ENCODE assay signal across 21 cellular contexts in the genomic region with DNA sequence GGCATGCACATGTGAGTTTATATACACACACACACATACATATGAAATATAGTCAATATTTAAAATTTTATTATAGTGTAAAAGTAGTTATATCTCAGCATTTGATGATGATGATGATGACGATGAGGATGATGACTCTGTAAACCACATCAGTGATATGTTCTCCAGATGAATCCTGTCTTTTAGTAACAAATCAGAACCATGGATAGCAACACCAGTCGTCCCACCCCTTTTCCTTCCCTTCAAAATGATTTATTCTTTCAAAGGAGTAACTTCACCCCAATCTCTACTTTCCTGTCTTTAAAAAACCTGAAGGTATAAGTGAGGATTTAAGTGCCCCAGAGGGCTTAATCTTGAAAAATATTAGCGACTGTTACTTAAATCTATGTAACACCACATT.
DNase-seq lines count a peak whose midpoint lies in the region; ATAC-seq and TF ChIP-seq lines count a peak whose summit lies in the region.
"Had no signal": no experiment of that assay in that cellular context is flagged by ENCODE, and none has a peak within 500 bp of the region (broad histone marks: within the 10 kb centered on the region; RNA-seq: fewer than 3 reads in every experiment).

No MANE protein-coding gene starts in this region.

- H3K79me2 ChIP-seq in SK-N-SH (ENCODE audit: insufficient read depth): no peaks in the 10 kb centered on the region; the same call in 1 of the 2 replicates
- H3K79me2 ChIP-seq: parathyroid adenoma had no signal

- 53% methylated on average over 3 of the region's 3 CpGs for WGBS in SK-N-SH (ENCODE audit: low lambda C conversion rate)

- H3F3A ChIP-seq in SK-N-SH (replicated peaks; ENCODE audit: insufficient read depth): no peaks in the 10 kb centered on the region

- no peak overlapping the region for H3K9ac ChIP-seq in SK-N-SH
- H3K9ac ChIP-seq: parathyroid adenoma had no signal

- ATAC-seq in SK-N-SH treated with all-trans-retinoic acid at 6 μM for 48 hours (no peak), GM19452 (IDR thresholded peaks at IDR 0.05; ENCODE audit: unreplicated experiment) (no peak), GM21786 (IDR thresholded peaks at IDR 0.05; ENCODE audit: unreplicated experiment) (no peak)
- ATAC-seq: activated T-cell treated with anti-CD3 and anti-CD28 coated beads, Interleukin-2, amount 50 U/mL, for 72 hours had no signal

- no peak overlapping the region for H3K4me3 ChIP-seq in SK-N-SH (ENCODE audit: low read depth in 2 of 2, low read length in 1 of 2)
- H3K4me3 ChIP-seq in choroid plexus epithelial cell (ENCODE audit: low read depth, low read length): no peak overlapping the region

- H3K4me1 ChIP-seq in SK-N-SH (ENCODE audit: control insufficient read depth in 1 of 2, insufficient read depth in 2 of 2, low read depth in 1 of 2, low read length in 1 of 2): peaks cover 0 to 6% of the 10 kb centered on the region in 2 experiments; a peak in 2 of 4 replicates
- H3K4me1 ChIP-seq: parathyroid adenoma had no signal

- no peaks in the 10 kb centered on the region for H3K36me3 ChIP-seq in SK-N-SH (replicated peaks in 1 of 2; ENCODE audit: control insufficient read depth in 1 of 2, insufficient read depth in 2 of 2, low read length in 1 of 2)

- no peak overlapping the region for H2AFZ ChIP-seq in SK-N-SH (ENCODE audit: low read depth)
- H2AFZ ChIP-seq: parathyroid adenoma had no signal

- CTCF ChIA-PET in SK-N-SH (lab: Yijun Ruan, JAX): no interaction called here

- H3K4me2 ChIP-seq in SK-N-SH: no peak overlapping the region

- TF ChIP-seq CTCF in SK-N-SH (IDR thresholded peaks at IDR 0.05): no peak
- no peak for TF ChIP-seq CTCF in choroid plexus epithelial cell (conservative IDR thresholded peaks at IDR 0.05; ENCODE audit: low read depth, low read length)

- no peak for TF ChIP-seq EP300 in SK-N-SH (IDR thresholded peaks at IDR 0.05; ENCODE audit: borderline replicate concordance in 1 of 2, low read depth in 1 of 2, low read length in 1 of 2)

- no peaks in the 10 kb centered on the region for H4K20me1 ChIP-seq in SK-N-SH (ENCODE audit: insufficient read depth)

- DNase-seq in SK-N-SH (no peak), M059J (ENCODE audit: low read depth) (peak; percentile 3), choroid plexus epithelial cell (ENCODE audit: low read depth) (peak; percentile 15), renal cortical epithelial cell (ENCODE audit: low read depth) (peak; percentile 15), HPDE6-E6E7 (ENCODE audit: extremely low spot score) (no peak)
- DNase-seq: 8988T; activated B cell treated with CpG ODN at 0.5 μM for 24 hours; activated naive CD4-positive, alpha-beta T cell treated with anti-CD3 and anti-CD28 coated beads, Interleukin-2, amount 50 U/mL, for 16 hours; activated T-cell treated with anti-CD3 and anti-CD28 coated beads, Interleukin-2, amount 50 U/mL, for 72 hours; C1 segment of cervical spinal cord; H9; naive B cell; NCI-H1105 treated with DMSO at 0.1 percent for 48 hours; NCI-H2107; NCI-H526; Right ventricle myocardium superior; trophoblast cell had no signal

- TF ChIP-seq RAD21 in SK-N-SH (IDR thresholded peaks at IDR 0.05; ENCODE audit: low read length): no peak

- no peaks in the 10 kb centered on the region for H3K9me2 ChIP-seq in SK-N-SH

- POLR2A ChIA-PET in SK-N-SH (lab: Yijun Ruan, JAX): no interaction called here

- H3K9me3 ChIP-seq in SK-N-SH: no peaks in the 10 kb centered on the region

- H3K27ac ChIP-seq in SK-N-SH (ENCODE audit: low read depth in 2 of 2, low read length in 1 of 2): no peak overlapping the region
- H3K27ac ChIP-seq: parathyroid adenoma had no signal

- no peaks in the 10 kb centered on the region for H3K27me3 ChIP-seq in SK-N-SH (ENCODE audit: insufficient read depth)

TF ChIP-seq in SK-N-SH, 30 proteins besides CTCF, POLR2A, EP300 and RAD21:
- TF ChIP-seq, protein P1, sequence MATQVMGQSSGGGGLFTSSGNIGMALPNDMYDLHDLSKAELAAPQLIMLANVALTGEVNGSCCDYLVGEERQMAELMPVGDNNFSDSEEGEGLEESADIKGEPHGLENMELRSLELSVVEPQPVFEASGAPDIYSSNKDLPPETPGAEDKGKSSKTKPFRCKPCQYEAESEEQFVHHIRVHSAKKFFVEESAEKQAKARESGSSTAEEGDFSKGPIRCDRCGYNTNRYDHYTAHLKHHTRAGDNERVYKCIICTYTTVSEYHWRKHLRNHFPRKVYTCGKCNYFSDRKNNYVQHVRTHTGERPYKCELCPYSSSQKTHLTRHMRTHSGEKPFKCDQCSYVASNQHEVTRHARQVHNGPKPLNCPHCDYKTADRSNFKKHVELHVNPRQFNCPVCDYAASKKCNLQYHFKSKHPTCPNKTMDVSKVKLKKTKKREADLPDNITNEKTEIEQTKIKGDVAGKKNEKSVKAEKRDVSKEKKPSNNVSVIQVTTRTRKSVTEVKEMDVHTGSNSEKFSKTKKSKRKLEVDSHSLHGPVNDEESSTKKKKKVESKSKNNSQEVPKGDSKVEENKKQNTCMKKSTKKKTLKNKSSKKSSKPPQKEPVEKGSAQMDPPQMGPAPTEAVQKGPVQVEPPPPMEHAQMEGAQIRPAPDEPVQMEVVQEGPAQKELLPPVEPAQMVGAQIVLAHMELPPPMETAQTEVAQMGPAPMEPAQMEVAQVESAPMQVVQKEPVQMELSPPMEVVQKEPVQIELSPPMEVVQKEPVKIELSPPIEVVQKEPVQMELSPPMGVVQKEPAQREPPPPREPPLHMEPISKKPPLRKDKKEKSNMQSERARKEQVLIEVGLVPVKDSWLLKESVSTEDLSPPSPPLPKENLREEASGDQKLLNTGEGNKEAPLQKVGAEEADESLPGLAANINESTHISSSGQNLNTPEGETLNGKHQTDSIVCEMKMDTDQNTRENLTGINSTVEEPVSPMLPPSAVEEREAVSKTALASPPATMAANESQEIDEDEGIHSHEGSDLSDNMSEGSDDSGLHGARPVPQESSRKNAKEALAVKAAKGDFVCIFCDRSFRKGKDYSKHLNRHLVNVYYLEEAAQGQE (IDR thresholded peaks at IDR 0.05; ENCODE audit: low read depth, low read length): peak; percentile 91
- TF ChIP-seq, protein P2, sequence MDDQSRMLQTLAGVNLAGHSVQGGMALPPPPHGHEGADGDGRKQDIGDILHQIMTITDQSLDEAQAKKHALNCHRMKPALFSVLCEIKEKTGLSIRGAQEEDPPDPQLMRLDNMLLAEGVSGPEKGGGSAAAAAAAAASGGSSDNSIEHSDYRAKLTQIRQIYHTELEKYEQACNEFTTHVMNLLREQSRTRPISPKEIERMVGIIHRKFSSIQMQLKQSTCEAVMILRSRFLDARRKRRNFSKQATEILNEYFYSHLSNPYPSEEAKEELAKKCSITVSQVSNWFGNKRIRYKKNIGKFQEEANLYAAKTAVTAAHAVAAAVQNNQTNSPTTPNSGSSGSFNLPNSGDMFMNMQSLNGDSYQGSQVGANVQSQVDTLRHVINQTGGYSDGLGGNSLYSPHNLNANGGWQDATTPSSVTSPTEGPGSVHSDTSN (IDR thresholded peaks at IDR 0.05): no peak
TF ChIP-seq in SK-N-SH: peak in this region for 1.

TF ChIP-seq in SK-N-SH treated with all-trans-retinoic acid at 6 μM for 48 hours, 23 proteins besides CTCF, POLR2A, EP300 and RAD21 (continues in another document):
- TF ChIP-seq GLIS3 (CRISPR knock-in tag; IDR thresholded peaks at IDR 0.05): no peak
- TF ChIP-seq, protein P3, sequence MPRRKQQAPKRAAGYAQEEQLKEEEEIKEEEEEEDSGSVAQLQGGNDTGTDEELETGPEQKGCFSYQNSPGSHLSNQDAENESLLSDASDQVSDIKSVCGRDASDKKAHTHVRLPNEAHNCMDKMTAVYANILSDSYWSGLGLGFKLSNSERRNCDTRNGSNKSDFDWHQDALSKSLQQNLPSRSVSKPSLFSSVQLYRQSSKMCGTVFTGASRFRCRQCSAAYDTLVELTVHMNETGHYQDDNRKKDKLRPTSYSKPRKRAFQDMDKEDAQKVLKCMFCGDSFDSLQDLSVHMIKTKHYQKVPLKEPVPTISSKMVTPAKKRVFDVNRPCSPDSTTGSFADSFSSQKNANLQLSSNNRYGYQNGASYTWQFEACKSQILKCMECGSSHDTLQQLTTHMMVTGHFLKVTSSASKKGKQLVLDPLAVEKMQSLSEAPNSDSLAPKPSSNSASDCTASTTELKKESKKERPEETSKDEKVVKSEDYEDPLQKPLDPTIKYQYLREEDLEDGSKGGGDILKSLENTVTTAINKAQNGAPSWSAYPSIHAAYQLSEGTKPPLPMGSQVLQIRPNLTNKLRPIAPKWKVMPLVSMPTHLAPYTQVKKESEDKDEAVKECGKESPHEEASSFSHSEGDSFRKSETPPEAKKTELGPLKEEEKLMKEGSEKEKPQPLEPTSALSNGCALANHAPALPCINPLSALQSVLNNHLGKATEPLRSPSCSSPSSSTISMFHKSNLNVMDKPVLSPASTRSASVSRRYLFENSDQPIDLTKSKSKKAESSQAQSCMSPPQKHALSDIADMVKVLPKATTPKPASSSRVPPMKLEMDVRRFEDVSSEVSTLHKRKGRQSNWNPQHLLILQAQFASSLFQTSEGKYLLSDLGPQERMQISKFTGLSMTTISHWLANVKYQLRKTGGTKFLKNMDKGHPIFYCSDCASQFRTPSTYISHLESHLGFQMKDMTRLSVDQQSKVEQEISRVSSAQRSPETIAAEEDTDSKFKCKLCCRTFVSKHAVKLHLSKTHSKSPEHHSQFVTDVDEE (CRISPR knock-in tag; IDR thresholded peaks at IDR 0.05): no peak
- no peak for TF ChIP-seq RARB (CRISPR knock-in tag; IDR thresholded peaks at IDR 0.05)
- no peak for TF ChIP-seq SNAI2 (CRISPR knock-in tag; IDR thresholded peaks at IDR 0.05)
- no peak for TF ChIP-seq OSR1 (CRISPR knock-in tag; IDR thresholded peaks at IDR 0.05)
- no peak for TF ChIP-seq TOX (CRISPR knock-in tag; IDR thresholded peaks at IDR 0.05; ENCODE audit: borderline replicate concordance)
- TF ChIP-seq BACH2 (CRISPR knock-in tag; IDR thresholded peaks at IDR 0.05; ENCODE audit: borderline replicate concordance): no peak
- no peak for TF ChIP-seq ZNF8 (CRISPR knock-in tag; IDR thresholded peaks at IDR 0.05)
- no peak for TF ChIP-seq PPARA (CRISPR knock-in tag; IDR thresholded peaks at IDR 0.05; ENCODE audit: borderline replicate concordance)
- no peak for TF ChIP-seq ZNF565 (CRISPR knock-in tag; conservative IDR thresholded peaks at IDR 0.05; ENCODE audit: low read depth)
- no peak for TF ChIP-seq ZFP30 (CRISPR knock-in tag; IDR thresholded peaks at IDR 0.05)

Comparison
In these comparisons a context has a peak if more than half of its experiments do, and no peak if none do; other contexts are left out.
1. DNase-seq: peak in M059J (single experiment), choroid plexus epithelial cell (single experiment) and renal cortical epithelial cell (single experiment); none in SK-N-SH (single experiment) and HPDE6-E6E7 (single experiment).